26 cellular contexts compared by ENCODE assay signal in the genomic region with DNA sequence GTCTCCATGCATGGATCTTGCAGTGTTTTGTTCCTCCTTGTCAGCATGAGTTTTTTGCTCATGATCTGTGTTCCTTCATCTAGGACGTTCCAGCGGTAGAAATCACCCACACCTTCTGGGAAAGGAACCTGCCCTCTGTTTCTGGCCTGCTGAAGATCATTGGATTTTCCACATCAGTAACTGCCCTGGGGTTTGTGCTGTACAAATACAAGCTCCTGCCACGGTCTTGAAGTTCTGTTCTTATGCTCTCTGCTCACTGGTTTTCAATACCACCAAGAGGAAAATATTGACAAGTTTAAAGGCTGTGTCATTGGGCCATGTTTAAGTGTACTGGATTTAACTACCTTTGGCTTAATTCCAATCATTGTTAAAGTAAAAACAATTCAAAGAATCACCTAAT.
"Had no signal": no experiment of that assay in that cellular context is flagged by ENCODE, and none has a peak within 500 bp of the region (broad histone marks: within the 10 kb centered on the region; RNA-seq: fewer than 3 reads in every experiment).

No MANE protein-coding gene starts in this region.

- H3K4me1 ChIP-seq: ascending aorta had no signal

- H3K27me3 ChIP-seq: ascending aorta, body of pancreas, cardiac muscle cell had no signal

- H3K9me3 ChIP-seq: ascending aorta, body of pancreas had no signal

- H3K4me3 ChIP-seq: ascending aorta, body of pancreas, cardiac muscle cell had no signal

- FAIRE-seq: TTC549 had no signal

- H3K27ac ChIP-seq: ascending aorta, cardiac muscle cell had no signal

- ATAC-seq: body of pancreas, T-cell had no signal

- H3K36me3 ChIP-seq: cardiac muscle cell had no signal

- DNase-seq: activated CD4-positive, alpha-beta memory T cell treated with anti-CD3 and anti-CD28 coated beads, Interleukin-2, amount 10 ng/mL, durations not matched to agents 7 days and 5 days; activated CD4-positive, alpha-beta T cell treated with anti-CD3 and anti-CD28 coated beads, Interleukin-2, amount 10 ng/mL, durations not matched to agents 7 days and 5 days; activated CD4-positive, CD25-positive, alpha-beta regulatory T cell; activated CD8-positive, alpha-beta memory T cell treated with anti-CD3 and anti-CD28 coated beads, Interleukin-2, amount 50 U/mL, for 48 hours; activated effector memory CD4-positive, alpha-beta T cell treated with Interleukin-2 at 50 U/mL for 16 hours; activated naive CD4-positive, alpha-beta T cell; activated T-cell treated with anti-CD3 and anti-CD28 coated beads, Interleukin-2, amount 50 U/mL, for 1 hour; body of pancreas; IMR-90; Kasumi-1; KBM-7; NCI-H1092; NCI-H1417; NCI-H1930; NCI-H2107; NCI-H2171 treated with DMSO at 0.1 percent for 48 hours; NCI-H226; NCI-H526; NCI-H82; SIG-M5; T-cell; T-helper 2 cell; T1000 had no signal
